Comparison of ENCODE assay signal across 1 cellular context in the genomic region with DNA sequence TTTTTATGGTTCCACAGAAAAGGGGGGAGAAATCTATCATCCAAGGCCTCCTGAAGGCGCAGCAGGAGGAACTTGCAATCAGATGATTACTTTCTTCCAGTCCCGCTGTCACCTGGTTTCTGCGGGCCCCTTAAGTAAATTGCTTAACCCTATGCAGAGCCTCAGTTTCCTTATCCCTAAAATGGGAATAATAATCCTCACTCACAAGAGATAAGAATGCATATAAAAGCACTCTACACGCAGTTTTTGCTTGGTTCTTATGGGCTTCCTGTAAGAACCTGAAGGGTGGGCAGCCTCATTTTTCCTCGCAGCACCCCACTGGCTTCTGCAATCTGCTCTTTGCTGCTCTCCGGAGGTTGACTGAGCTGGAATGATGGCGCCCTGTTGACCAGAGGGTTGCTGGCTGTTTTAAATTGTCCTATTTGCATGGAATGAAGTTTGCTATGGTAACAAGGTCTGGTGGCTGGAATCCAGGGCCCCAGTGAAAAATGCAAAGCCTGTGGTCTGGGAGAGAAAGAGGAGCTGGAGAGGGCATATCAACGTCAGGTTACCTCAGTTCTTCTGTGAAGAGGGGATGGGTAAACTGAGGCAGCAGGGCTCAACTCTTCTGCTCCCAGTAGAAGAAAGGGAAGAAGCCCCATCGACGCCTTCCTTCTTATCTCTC.
TF ChIP-seq lines count a peak whose summit lies in the region.

No MANE protein-coding gene starts in this region.

TF ChIP-seq in GM12878, 131 proteins besides CTCF, POLR2A, EP300 and RAD21 (continued from another document):
- no peak for TF ChIP-seq GATAD2B (conservative IDR thresholded peaks at IDR 0.05; ENCODE audit: low read depth)
